16 cellular contexts compared by ENCODE assay signal in genomic region chr4:153241295-153241694, GRCh38.
"Had no signal": no experiment of that assay in that cellular context is flagged by ENCODE, and none has a peak within 500 bp of the region (broad histone marks: within the 10 kb centered on the region; RNA-seq: fewer than 3 reads in every experiment).

No MANE protein-coding gene starts in this region.

- H3K27ac ChIP-seq: thoracic aorta had no signal

- H3K4me3 Mint-ChIP-seq: dendritic cell treated with granulocyte-macrophage colony-stimulating factor and Interleukin-4, amounts not matched to agents 40 ng/mL and 50 ng/mL, for 4 days; naive B cell; stimulated activated naive CD8-positive, alpha-beta T cell treated with anti-CD3 and anti-CD28 coated beads, Interleukin-15, amount 100 ng/mL, for 72 hours had no signal

- H3K9me3 ChIP-seq: thoracic aorta had no signal

- FAIRE-seq: small intestine had no signal

- DNase-seq: activated CD4-positive, alpha-beta T cell treated with anti-CD3 and anti-CD28 coated beads, Interleukin-2, amount 50 U/mL, for 4 hours; activated naive CD4-positive, alpha-beta T cell; activated T-cell treated with anti-CD3 and anti-CD28 coated beads for 4 hours; anterior cingulate cortex; cerebellar nuclear complex; effector memory CD4-positive, alpha-beta T cell; foreskin melanocyte; naive B cell; posterior cingulate gyrus; right cardiac atrium; small intestine; stimulated activated naive CD8-positive, alpha-beta T cell treated with anti-CD3 and anti-CD28 coated beads, Interleukin-15, amount 100 ng/mL, for 72 hours had no signal

- ATAC-seq: activated CD4-positive, CD25-positive, alpha-beta regulatory T cell treated with anti-CD3 and anti-CD28 coated beads, Interleukin-2, amount 50 U/mL, for 24 hours; stimulated activated naive CD8-positive, alpha-beta T cell treated with anti-CD3 and anti-CD28 coated beads, Interleukin-15, amount 100 ng/mL, for 72 hours had no signal

- H3K36me3 Mint-ChIP-seq: naive B cell had no signal

- H3K9me3 Mint-ChIP-seq: dendritic cell treated with granulocyte-macrophage colony-stimulating factor and Interleukin-4, amounts not matched to agents 40 ng/mL and 50 ng/mL, for 4 days; naive B cell; stimulated activated naive CD8-positive, alpha-beta T cell treated with anti-CD3 and anti-CD28 coated beads, Interleukin-15, amount 100 ng/mL, for 72 hours had no signal

- H3K4me3 ChIP-seq: lung, thoracic aorta had no signal

- H3K27ac Mint-ChIP-seq: dendritic cell treated with granulocyte-macrophage colony-stimulating factor and Interleukin-4, amounts not matched to agents 40 ng/mL and 50 ng/mL, for 4 days; stimulated activated naive CD8-positive, alpha-beta T cell treated with anti-CD3 and anti-CD28 coated beads, Interleukin-15, amount 100 ng/mL, for 72 hours had no signal

- H3K27me3 Mint-ChIP-seq: stimulated activated naive CD8-positive, alpha-beta T cell treated with anti-CD3 and anti-CD28 coated beads, Interleukin-15, amount 100 ng/mL, for 72 hours had no signal
